In genomic region chr5:27140831-27141230, GRCh38 we compare ENCODE assay signal across 1 cellular context.
TF ChIP-seq lines count a peak whose summit lies in the region.

No MANE protein-coding gene starts in this region.

TF ChIP-seq in GM23338, 12 proteins besides CTCF, POLR2A, EP300 and RAD21 (continued from another document):
- TF ChIP-seq ZNF462 (CRISPR knock-in tag; IDR thresholded peaks at IDR 0.05) (no peak), ZNF331 (CRISPR knock-in tag; IDR thresholded peaks at IDR 0.05; ENCODE audit: low read depth) (no peak), POLR2AphosphoS5 (IDR thresholded peaks at IDR 0.05; ENCODE audit: low read depth) (no peak)
